1 cellular context compared by ENCODE assay signal in the genomic region with DNA sequence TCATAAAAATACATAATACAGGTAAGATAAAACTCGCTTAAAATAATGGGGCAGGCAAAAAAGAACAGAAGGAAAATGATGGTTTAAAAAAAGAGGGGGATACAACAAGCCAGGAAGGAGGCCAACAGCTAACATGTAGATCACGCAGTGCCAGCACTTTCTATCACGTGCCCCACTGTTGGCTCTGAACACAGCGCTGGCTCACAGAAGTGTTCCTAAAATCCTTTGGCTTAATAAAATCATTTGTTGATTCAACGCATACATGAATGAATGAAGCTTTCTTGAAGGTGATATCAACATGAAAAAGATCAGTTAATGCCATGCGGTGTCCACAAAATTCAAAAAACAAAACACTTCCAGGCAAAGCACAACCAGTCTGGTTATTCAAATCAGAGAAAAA.
TF ChIP-seq lines count a peak whose summit lies in the region.

No MANE protein-coding gene starts in this region.

TF ChIP-seq in A549, 52 proteins besides CTCF, POLR2A, EP300 and RAD21 (continued from another document):
- TF ChIP-seq, protein P1, sequence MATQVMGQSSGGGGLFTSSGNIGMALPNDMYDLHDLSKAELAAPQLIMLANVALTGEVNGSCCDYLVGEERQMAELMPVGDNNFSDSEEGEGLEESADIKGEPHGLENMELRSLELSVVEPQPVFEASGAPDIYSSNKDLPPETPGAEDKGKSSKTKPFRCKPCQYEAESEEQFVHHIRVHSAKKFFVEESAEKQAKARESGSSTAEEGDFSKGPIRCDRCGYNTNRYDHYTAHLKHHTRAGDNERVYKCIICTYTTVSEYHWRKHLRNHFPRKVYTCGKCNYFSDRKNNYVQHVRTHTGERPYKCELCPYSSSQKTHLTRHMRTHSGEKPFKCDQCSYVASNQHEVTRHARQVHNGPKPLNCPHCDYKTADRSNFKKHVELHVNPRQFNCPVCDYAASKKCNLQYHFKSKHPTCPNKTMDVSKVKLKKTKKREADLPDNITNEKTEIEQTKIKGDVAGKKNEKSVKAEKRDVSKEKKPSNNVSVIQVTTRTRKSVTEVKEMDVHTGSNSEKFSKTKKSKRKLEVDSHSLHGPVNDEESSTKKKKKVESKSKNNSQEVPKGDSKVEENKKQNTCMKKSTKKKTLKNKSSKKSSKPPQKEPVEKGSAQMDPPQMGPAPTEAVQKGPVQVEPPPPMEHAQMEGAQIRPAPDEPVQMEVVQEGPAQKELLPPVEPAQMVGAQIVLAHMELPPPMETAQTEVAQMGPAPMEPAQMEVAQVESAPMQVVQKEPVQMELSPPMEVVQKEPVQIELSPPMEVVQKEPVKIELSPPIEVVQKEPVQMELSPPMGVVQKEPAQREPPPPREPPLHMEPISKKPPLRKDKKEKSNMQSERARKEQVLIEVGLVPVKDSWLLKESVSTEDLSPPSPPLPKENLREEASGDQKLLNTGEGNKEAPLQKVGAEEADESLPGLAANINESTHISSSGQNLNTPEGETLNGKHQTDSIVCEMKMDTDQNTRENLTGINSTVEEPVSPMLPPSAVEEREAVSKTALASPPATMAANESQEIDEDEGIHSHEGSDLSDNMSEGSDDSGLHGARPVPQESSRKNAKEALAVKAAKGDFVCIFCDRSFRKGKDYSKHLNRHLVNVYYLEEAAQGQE (IDR thresholded peaks at IDR 0.05): no peak
- TF ChIP-seq SMC3 (IDR thresholded peaks at IDR 0.05) (no peak), JUN (IDR thresholded peaks at IDR 0.05) (no peak), JUNB (IDR thresholded peaks at IDR 0.05) (no peak), CBX8 (IDR thresholded peaks at IDR 0.05) (no peak)
- TF ChIP-seq, protein P2, sequence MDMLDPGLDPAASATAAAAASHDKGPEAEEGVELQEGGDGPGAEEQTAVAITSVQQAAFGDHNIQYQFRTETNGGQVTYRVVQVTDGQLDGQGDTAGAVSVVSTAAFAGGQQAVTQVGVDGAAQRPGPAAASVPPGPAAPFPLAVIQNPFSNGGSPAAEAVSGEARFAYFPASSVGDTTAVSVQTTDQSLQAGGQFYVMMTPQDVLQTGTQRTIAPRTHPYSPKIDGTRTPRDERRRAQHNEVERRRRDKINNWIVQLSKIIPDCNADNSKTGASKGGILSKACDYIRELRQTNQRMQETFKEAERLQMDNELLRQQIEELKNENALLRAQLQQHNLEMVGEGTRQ (IDR thresholded peaks at IDR 0.05): no peak
TF ChIP-seq in A549: peak in this region for 0.
